Comparison of ENCODE assay signal across 7 cellular contexts in the genomic region with DNA sequence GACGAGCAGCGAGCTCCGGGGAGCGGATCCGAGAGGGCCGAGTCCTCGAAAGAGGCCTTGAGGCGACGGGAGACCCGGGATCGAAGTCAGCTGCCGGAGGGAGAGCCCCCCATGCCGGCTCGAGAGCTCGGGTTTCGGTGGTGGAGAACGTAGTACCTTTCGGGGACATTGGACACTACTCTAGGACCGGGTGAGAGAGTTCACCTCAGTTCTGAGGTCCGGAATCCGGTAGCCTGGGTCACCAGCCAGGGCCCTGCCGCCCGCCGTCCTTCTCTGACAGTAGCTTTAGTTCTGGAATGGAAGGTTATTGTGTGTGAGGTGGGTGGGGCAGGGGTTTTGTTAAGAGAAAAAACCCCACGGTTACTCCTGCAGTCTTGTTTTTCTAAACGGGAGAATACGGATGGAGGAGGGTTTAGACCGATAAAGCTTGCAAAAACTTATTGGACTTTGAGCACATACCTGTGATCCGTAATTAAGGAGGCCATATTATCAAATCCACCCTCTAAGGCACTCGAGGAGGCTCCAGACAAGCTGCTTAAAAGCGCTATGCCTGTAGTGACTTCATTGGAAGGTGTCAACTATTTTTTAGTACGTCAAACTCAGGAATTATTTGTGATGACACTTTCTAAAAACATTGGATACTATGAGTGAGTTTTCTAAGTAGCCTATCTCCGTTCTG. TPM values are rescaled to one million over a fixed set of nuclear protein-coding genes. Genes with fewer than 3 reads are reported as not detected.
DNase-seq lines count a peak whose midpoint lies in the region; ATAC-seq and TF ChIP-seq lines count a peak whose summit lies in the region.

No MANE protein-coding gene starts in this region.

- H3K4me3 ChIP-seq in GM23248 (peak overlapping the region; percentile 93), iPS-11a (ENCODE audit: low read depth, low read length) (peak overlapping the region; percentile 71), spleen (peak overlapping the region; percentile 56 to 85 (median 78))

- no peak for TF ChIP-seq POLR2A in spleen (IDR thresholded peaks at IDR 0.05)

- peaks cover 14% of the 10 kb centered on the region for H3F3A ChIP-seq in GM23248 (ENCODE audit: insufficient read depth)

- peak; percentile 29 for DNase-seq in GM13977 (ENCODE audit: low spot score)
- DNase-seq in GM23248 = peak; percentile 69
- peak; percentile 37 for DNase-seq in M059J (ENCODE audit: low read depth)
- no peak for DNase-seq in spleen

- H3K4me2 ChIP-seq in GM23248 (ENCODE audit: unreplicated experiment) = peak overlapping the region; percentile 99

- intact Hi-C loops in spleen (cut with DNase I; ENCODE audit: low total_unique reads) = loop anchor here (5.0 kb wide), 1 partner anchor 60 kb away; no protein-coding TSS in a partner anchor

- H3K79me2 ChIP-seq in GM23248 (ENCODE audit: insufficient read depth) = peaks cover 53% of the 10 kb centered on the region

- H3K36me3 ChIP-seq in GM23248 (ENCODE audit: low read depth) (no peaks in the 10 kb centered on the region), spleen (no peaks in the 10 kb centered on the region)

- WGBS in GM23248 (ENCODE audit: low coverage in 1 of 2, low lambda C conversion rate in 2 of 2, missing lambda C conversion rate in 2 of 2), 2 experiments = 2 to 4% methylated on average over 27 to 33 of the region's 33 CpGs
- WGBS in adipose tissue, 3 donors = 0 to 1% (median 1%) methylated on average over 33 of the region's 33 CpGs
- 1 to 2% (median 1%) methylated on average over 18 to 33 of the region's 33 CpGs for WGBS in spleen, 5 donors

- H3K9me2 ChIP-seq in GM23248 (ENCODE audit: insufficient read depth) = no peaks in the 10 kb centered on the region

- H3K27me3 ChIP-seq in GM23248 (replicated peaks; ENCODE audit: insufficient read depth) = no peaks in the 10 kb centered on the region
- H3K27me3 ChIP-seq in spleen (replicated peaks in 1 of 7) = no peaks in the 10 kb centered on the region

- in situ Hi-C loops in GM13977 (cut with MboI; ENCODE audit: low pct_unique_long_range_greater_than_20kb, low sequenced_read_pairs, unreplicated experiment) (no loop called here), GM23248 (cut with MboI) (no loop called here)

- H3K9me3 ChIP-seq in GM23248 (ENCODE audit: low read depth) (no peaks in the 10 kb centered on the region), spleen (no peaks in the 10 kb centered on the region)

- H2AFZ ChIP-seq in GM23248 = peak overlapping the region; percentile 99

- H4K20me1 ChIP-seq in GM23248 (ENCODE audit: insufficient read depth) = 0 out of 2 replicates have a peak, but pooled peaks cover 3% of the 10 kb centered on the region

- ATAC-seq in GM18520 (IDR thresholded peaks at IDR 0.05; ENCODE audit: unreplicated experiment) = no peak

- TF ChIP-seq CTCF in GM13977 (IDR thresholded peaks at IDR 0.05; ENCODE audit: extremely low read depth, insufficient read depth, missing control alignments) (no peak), spleen (IDR thresholded peaks at IDR 0.05 in 8 of 11, conservative IDR thresholded peaks at IDR 0.05 in 3 of 11) (no peak)

- H3K27ac ChIP-seq in GM23248 (peak overlapping the region; percentile 85), adipose tissue (ENCODE audit: low read depth, low read length) (peak overlapping the region; percentile 98), spleen (peak overlapping the region; percentile 85 to 100 (median 97))

- peak overlapping the region; percentile 95 for H3K9ac ChIP-seq in GM23248

- H3K4me1 ChIP-seq in GM23248 (ENCODE audit: insufficient read depth) (peaks cover 21% of the 10 kb centered on the region), spleen (peaks cover 16 to 58% (median 41%) of the 10 kb centered on the region in 6 donors)

RNA-seq across cellular contexts. Expression of a gene that starts 0.8 kb away (rescaled TPM):
- total RNA-seq in GM23248 (2014; rRNA removed; shearing (Covaris generic)) = 42.9 and 45.0 TPM in 2 replicates
- polyA plus RNA-seq in GM23248 (2016; fragmentation: Nextera tagmentation; extraction: Ambion mirVana) (27.2 and 28.3 TPM in 2 replicates), adipose tissue (10 to 100 TPM in 1 of 3 donors, 1 to 10 TPM in 2; 7.8 to 14.7 (median 9.6) TPM), spleen (10 to 100 TPM in 1 of 3 donors, 1 to 10 TPM in 2; 8.4 to 10.9 (median 9.5) TPM)
- 33.8 and 50.9 TPM in 2 replicates for total RNA-seq in M059J (2014; rRNA removed; shearing (Covaris generic))
- total RNA-seq in spleen = 10 to 100 TPM; 35.8 to 72.4 (median 48.7) TPM

RNA-seq across cellular contexts. Expression of a gene that starts 0.9 kb away (rescaled TPM):
- 0.13 TPM in 1 of 2 replicates, not detected in the other for total RNA-seq in GM23248 (2014; rRNA removed; shearing (Covaris generic))
- polyA plus RNA-seq in GM23248 (2016; fragmentation: Nextera tagmentation; extraction: Ambion mirVana) = 1.5 and 2.7 TPM in 2 replicates
- total RNA-seq in M059J (2014; rRNA removed; shearing (Covaris generic)) = 0.94 and 2.1 TPM in 2 replicates
- polyA plus RNA-seq in adipose tissue = 1 to 10 TPM in 1 of 3 donors, under 1 TPM in 1, not detected in 1; 0.39 to 1.4 TPM
- 1 to 10 TPM in 1 of 7 donors, under 1 TPM in 4, not detected in 2; 0.26 to 1.4 (median 0.73) TPM for total RNA-seq in spleen
- polyA plus RNA-seq in spleen = under 1 TPM; 0.22 to 0.64 (median 0.24) TPM
